Comparison of ENCODE assay signal across 17 cellular contexts in genomic region chr2:39179974-39180960, GRCh38.
"Had no signal": no experiment of that assay in that cellular context is flagged by ENCODE, and none has a peak within 500 bp of the region (broad histone marks: within the 10 kb centered on the region; RNA-seq: fewer than 3 reads in every experiment).

No MANE protein-coding gene starts in this region.

- H3K27ac ChIP-seq: gastroesophageal sphincter, heart right ventricle, right atrium auricular region, skin epidermis, tibial artery had no signal

- H3K36me3 Mint-ChIP-seq: natural killer cell had no signal

- H3K27ac Mint-ChIP-seq: activated naive CD4-positive, alpha-beta T cell treated with anti-CD3 and anti-CD28 coated beads for 36 hours; activated T-helper 2 cell treated with anti-CD3 and anti-CD28 coated beads, Interferon-gamma antibody, Interleukin-2, Interleukin-4, amounts not matched to agents 10 μg/mL and 5 μg/mL and 100 μg/mL, durations not matched to agents 14 hours and 24 hours and 36 hours; natural killer cell had no signal

- H3K9me3 ChIP-seq: gastroesophageal sphincter, heart right ventricle, right atrium auricular region, tibial artery had no signal

- H3K4me3 Mint-ChIP-seq: activated naive CD4-positive, alpha-beta T cell treated with anti-CD3 and anti-CD28 coated beads for 36 hours; natural killer cell had no signal

- H3K4me1 ChIP-seq: gastroesophageal sphincter, heart right ventricle, right atrium auricular region, tibial artery had no signal

- ATAC-seq: gastroesophageal sphincter, heart right ventricle, left lobe of liver, natural killer cell had no signal

- H3K36me3 ChIP-seq: gastroesophageal sphincter, heart right ventricle, right atrium auricular region, tibial artery had no signal

- H3K27me3 ChIP-seq: gastroesophageal sphincter, heart right ventricle, right atrium auricular region, tibial artery had no signal

- DNase-seq: activated CD4-positive, CD25-positive, alpha-beta regulatory T cell treated with anti-CD3 and anti-CD28 coated beads, Interleukin-2, amount 50 U/mL, for 72 hours; activated naive CD4-positive, alpha-beta T cell treated with anti-CD3 and anti-CD28 coated beads for 36 hours; dermis blood vessel endothelial cell; heart right ventricle; mammary epithelial cell; natural killer cell; nucleus accumbens; stimulated activated CD4-positive, alpha-beta T cell treated with anti-CD3 and anti-CD28 coated beads, Interleukin-15, amount 100 ng/mL, for 24 hours; stimulated activated CD4-positive, alpha-beta T cell treated with anti-CD3 and anti-CD28 coated beads, Interleukin-4, amount 100 ng/mL, for 24 hours; stimulated activated naive CD4-positive, alpha-beta T cell; T-helper 9 cell; tibial artery had no signal

- H3K4me3 ChIP-seq: gastroesophageal sphincter, heart right ventricle, right atrium auricular region, skin epidermis, tibial artery had no signal

- H3K4me1 Mint-ChIP-seq: natural killer cell had no signal

- H3K9me3 Mint-ChIP-seq: activated naive CD4-positive, alpha-beta T cell treated with anti-CD3 and anti-CD28 coated beads for 36 hours; activated T-helper 2 cell treated with anti-CD3 and anti-CD28 coated beads, Interferon-gamma antibody, Interleukin-2, Interleukin-4, amounts not matched to agents 10 μg/mL and 5 μg/mL and 100 μg/mL, durations not matched to agents 14 hours and 24 hours and 36 hours; natural killer cell had no signal
